Comparison of ENCODE assay signal across 12 cellular contexts in genomic region chr12:49902399-49903350, GRCh38. TPM values are rescaled to one million over a fixed set of nuclear protein-coding genes. Genes with fewer than 3 reads are reported as not detected.
DNase-seq lines count a peak whose midpoint lies in the region; FAIRE-seq and TF ChIP-seq lines count a peak whose summit lies in the region.
"Had no signal": no experiment of that assay in that cellular context is flagged by ENCODE, and none has a peak within 500 bp of the region (broad histone marks: within the 10 kb centered on the region; RNA-seq: fewer than 3 reads in every experiment).

No MANE protein-coding gene starts in this region.

- CTCF ChIA-PET in activated CD4-positive, alpha-beta memory T cell treated with anti-CD3 and anti-CD28 coated beads, Interleukin-2, amount 10 ng/mL, durations not matched to agents 7 days and 5 days (lab: Charles Lee) = interaction anchor here (1.0 kb wide), 1 partner anchor 43 kb away, joined by 3 read pairs; no protein-coding TSS in a partner anchor
- CTCF ChIA-PET in activated CD4-positive, alpha-beta memory T cell treated with anti-CD3 and anti-CD28 coated beads for 36 hours (lab: Charles Lee) = no interaction called here

- peaks cover 0 to 19% (median 12%) of the 10 kb centered on the region in 6 donors for H3K4me1 ChIP-seq in spleen

- peaks cover 20% of the 10 kb centered on the region for H3K4me1 Mint-ChIP-seq in activated CD4-positive, alpha-beta memory T cell treated with anti-CD3 and anti-CD28 coated beads, Interleukin-2, amount 10 ng/mL, durations not matched to agents 7 days and 5 days
- H3K4me1 Mint-ChIP-seq in activated CD4-positive, alpha-beta memory T cell treated with anti-CD3 and anti-CD28 coated beads for 36 hours (ENCODE audit: low read depth) = peaks cover 15% of the 10 kb centered on the region

- no peaks in the 10 kb centered on the region for H3K36me3 Mint-ChIP-seq in activated CD4-positive, alpha-beta memory T cell treated with anti-CD3 and anti-CD28 coated beads, Interleukin-2, amount 10 ng/mL, durations not matched to agents 7 days and 5 days (ENCODE audit: low read depth)
- H3K36me3 Mint-ChIP-seq in activated CD4-positive, alpha-beta memory T cell treated with anti-CD3 and anti-CD28 coated beads for 36 hours = no peaks in the 10 kb centered on the region

- in situ Hi-C loops in brain microvascular endothelial cell (cut with HindIII; ENCODE audit: low pct_ligation_motif_present, low sequenced_read_pairs) = no loop called here

- H3K4me3 Mint-ChIP-seq in activated CD4-positive, alpha-beta memory T cell treated with anti-CD3 and anti-CD28 coated beads, Interleukin-2, amount 10 ng/mL, durations not matched to agents 7 days and 5 days = peak overlapping the region; percentile 59
- H3K4me3 Mint-ChIP-seq in activated CD4-positive, alpha-beta memory T cell treated with anti-CD3 and anti-CD28 coated beads for 36 hours = no peak overlapping the region

- no peak overlapping the region for H3K27ac Mint-ChIP-seq in activated CD4-positive, alpha-beta memory T cell treated with anti-CD3 and anti-CD28 coated beads, Interleukin-2, amount 10 ng/mL, durations not matched to agents 7 days and 5 days
- H3K27ac Mint-ChIP-seq in activated CD4-positive, alpha-beta memory T cell treated with anti-CD3 and anti-CD28 coated beads for 36 hours = no peak overlapping the region
- H3K27ac Mint-ChIP-seq: stimulated activated naive CD8-positive, alpha-beta T cell treated with anti-CD3 and anti-CD28 coated beads, Interleukin-15, Interleukin-2, amounts not matched to agents 100 ng/mL and 50 ng/mL, for 24 hours had no signal

- no peaks in the 10 kb centered on the region for H3K9me3 ChIP-seq in spleen
- H3K9me3 ChIP-seq: MG63 had no signal

- no peaks in the 10 kb centered on the region for H3K9me3 Mint-ChIP-seq in activated CD4-positive, alpha-beta memory T cell treated with anti-CD3 and anti-CD28 coated beads, Interleukin-2, amount 10 ng/mL, durations not matched to agents 7 days and 5 days
- H3K9me3 Mint-ChIP-seq in activated CD4-positive, alpha-beta memory T cell treated with anti-CD3 and anti-CD28 coated beads for 36 hours = no peaks in the 10 kb centered on the region
- H3K9me3 Mint-ChIP-seq: stimulated activated naive CD8-positive, alpha-beta T cell treated with anti-CD3 and anti-CD28 coated beads, Interleukin-15, Interleukin-2, amounts not matched to agents 100 ng/mL and 50 ng/mL, for 24 hours had no signal

- TF ChIP-seq CTCF in brain microvascular endothelial cell (IDR thresholded peaks at IDR 0.05; ENCODE audit: low read depth, low read length, missing control alignments) = peak; percentile 4
- TF ChIP-seq CTCF in spleen (IDR thresholded peaks at IDR 0.05 in 8 of 11, conservative IDR thresholded peaks at IDR 0.05 in 3 of 11) = no peak

- peaks cover 20% of the 10 kb centered on the region for H3K27me3 Mint-ChIP-seq in activated CD4-positive, alpha-beta memory T cell treated with anti-CD3 and anti-CD28 coated beads, Interleukin-2, amount 10 ng/mL, durations not matched to agents 7 days and 5 days
- H3K27me3 Mint-ChIP-seq in activated CD4-positive, alpha-beta memory T cell treated with anti-CD3 and anti-CD28 coated beads for 36 hours = no peaks in the 10 kb centered on the region

- no peak for DNase-seq in activated CD4-positive, alpha-beta memory T cell treated with anti-CD3 and anti-CD28 coated beads, Interleukin-2, amount 10 ng/mL, durations not matched to agents 7 days and 5 days
- no peak for DNase-seq in activated CD4-positive, alpha-beta memory T cell treated with anti-CD3 and anti-CD28 coated beads for 36 hours
- DNase-seq in brain microvascular endothelial cell (no peak), iPS-NIHi7 (ENCODE audit: extremely low spot score) (peak; percentile 56), spleen (peak; percentile 59), RCC 7860 (ENCODE audit: low spot score) (no peak), LoVo (ENCODE audit: low spot score) (no peak)
- DNase-seq in activated effector memory CD4-positive, alpha-beta T cell treated with Interleukin-2 at 50 U/mL for 16 hours = no peak
- DNase-seq: central memory CD4-positive, alpha-beta T cell; MG63 had no signal

- intact Hi-C loops in activated CD4-positive, alpha-beta memory T cell treated with anti-CD3 and anti-CD28 coated beads for 36 hours (cut with micrococcal nuclease) = loop anchor here (5.0 kb wide), 1 partner anchor 45 kb away; no protein-coding TSS in a partner anchor
- intact Hi-C loops in spleen (cut with DNase I; ENCODE audit: low total_unique reads) = no loop called here

- no peak for TF ChIP-seq POLR2A in spleen (IDR thresholded peaks at IDR 0.05)

- H3K27me3 ChIP-seq in brain microvascular endothelial cell (replicated peaks) (peaks cover under 1% of the 10 kb centered on the region), spleen (replicated peaks in 1 of 7) (peaks cover 0 to 51% (median 10%) of the 10 kb centered on the region in 7 donors)
- H3K27me3 ChIP-seq: MG63 had no signal

- WGBS in spleen, 5 donors = 85 to 88% (median 87%) methylated on average over 16 of the region's 16 CpGs

- H3K27ac ChIP-seq in brain microvascular endothelial cell (no peak overlapping the region), spleen (no peak overlapping the region)

- H3K36me3 ChIP-seq in brain microvascular endothelial cell (replicated peaks) (no peaks in the 10 kb centered on the region), spleen (no peaks in the 10 kb centered on the region)
- H3K36me3 ChIP-seq: MG63 had no signal

- POLR2A ChIA-PET in activated CD4-positive, alpha-beta memory T cell treated with anti-CD3 and anti-CD28 coated beads, Interleukin-2, amount 10 ng/mL, durations not matched to agents 7 days and 5 days (lab: Charles Lee) = interaction anchor here (1.0 kb wide), 1 partner anchor 37 kb away, joined by 3 read pairs; no protein-coding TSS in a partner anchor
- POLR2A ChIA-PET in activated CD4-positive, alpha-beta memory T cell treated with anti-CD3 and anti-CD28 coated beads for 36 hours (lab: Charles Lee) = no interaction called here

- H3K4me3 ChIP-seq in brain microvascular endothelial cell (ENCODE audit: low read depth, low read length) (no peak overlapping the region), spleen (no peak overlapping the region)
- H3K4me3 ChIP-seq: MG63 had no signal

- FAIRE-seq in RCC 7860 (lab: Jason Lieb, UNC) = no peak
- FAIRE-seq: GM12891 had no signal

RNA-seq across cellular contexts. Expression of gene FAIM2, which starts 1.0 kb away (rescaled TPM):
- under 1 TPM; 0.78 to 0.95 TPM for total RNA-seq in activated CD4-positive, alpha-beta memory T cell treated with anti-CD3 and anti-CD28 coated beads, Interleukin-2, amount 10 ng/mL, durations not matched to agents 7 days and 5 days
- total RNA-seq in activated CD4-positive, alpha-beta memory T cell treated with anti-CD3 and anti-CD28 coated beads for 36 hours = 1 to 10 TPM; 1.7 to 2.1 TPM
- 1 to 10 TPM in 4 of 7 donors, under 1 TPM in 2, not detected in 1; 0.09 to 3.2 (median 1.7) TPM for total RNA-seq in spleen
- polyA plus RNA-seq in spleen = under 1 TPM; 0.04 to 0.19 (median 0.17) TPM

RNA-seq across cellular contexts. Expression of gene AQP2, which starts 47.9 kb away (rescaled TPM):
- total RNA-seq in activated CD4-positive, alpha-beta memory T cell treated with anti-CD3 and anti-CD28 coated beads, Interleukin-2, amount 10 ng/mL, durations not matched to agents 7 days and 5 days = not detected
- not detected for total RNA-seq in activated CD4-positive, alpha-beta memory T cell treated with anti-CD3 and anti-CD28 coated beads for 36 hours
- not detected for total RNA-seq in spleen
- polyA plus RNA-seq in spleen = not detected

RNA-seq across cellular contexts. Expression of gene AQP5, which starts 59.0 kb away (rescaled TPM):
- not detected for total RNA-seq in activated CD4-positive, alpha-beta memory T cell treated with anti-CD3 and anti-CD28 coated beads, Interleukin-2, amount 10 ng/mL, durations not matched to agents 7 days and 5 days
- total RNA-seq in activated CD4-positive, alpha-beta memory T cell treated with anti-CD3 and anti-CD28 coated beads for 36 hours = not detected
- total RNA-seq in spleen = under 1 TPM in 3 of 7 donors, not detected in 4; 0.26 to 0.46 (median 0.30) TPM
- under 1 TPM in 2 of 3 donors, not detected in 1; 0.05 to 0.45 TPM for polyA plus RNA-seq in spleen

RNA-seq across cellular contexts. Expression of gene BCDIN3D, which starts 59.8 kb away (rescaled TPM):
- total RNA-seq in activated CD4-positive, alpha-beta memory T cell treated with anti-CD3 and anti-CD28 coated beads, Interleukin-2, amount 10 ng/mL, durations not matched to agents 7 days and 5 days = 1 to 10 TPM; 8.9 to 9.9 TPM
- 1 to 10 TPM; 5.8 to 6.1 TPM for total RNA-seq in activated CD4-positive, alpha-beta memory T cell treated with anti-CD3 and anti-CD28 coated beads for 36 hours
- 1 to 10 TPM; 4.8 to 7.4 (median 5.3) TPM for total RNA-seq in spleen
- 1 to 10 TPM; 3.3 to 5.1 (median 4.6) TPM for polyA plus RNA-seq in spleen

Comparison
In these comparisons a context has a peak if more than half of its experiments do, and no peak if none do; other contexts are left out.
1. DNase-seq: peak in iPS-NIHi7 (single experiment) and spleen (single experiment); none in activated CD4-positive, alpha-beta memory T cell treated with anti-CD3 and anti-CD28 coated beads, Interleukin-2, amount 10 ng/mL, durations not matched to agents 7 days and 5 days (single experiment), activated CD4-positive, alpha-beta memory T cell treated with anti-CD3 and anti-CD28 coated beads for 36 hours (single experiment), brain microvascular endothelial cell (single experiment), RCC 7860 (single experiment), LoVo (single experiment) and activated effector memory CD4-positive, alpha-beta T cell treated with Interleukin-2 at 50 U/mL for 16 hours (single experiment).